In genomic region chr13:42270857-42271215, GRCh38 we compare ENCODE assay signal across 8 cellular contexts. TPM values are rescaled to one million over a fixed set of nuclear protein-coding genes. Genes with fewer than 3 reads are reported as not detected.
A peak's percentile ranks its signal among the peaks of the same experiment; 100 is the strongest.
DNase-seq lines count a peak whose midpoint lies in the region; ATAC-seq, FAIRE-seq and TF ChIP-seq lines count a peak whose summit lies in the region.

No MANE protein-coding gene starts in this region.

- no peaks in the 10 kb centered on the region; the same call in 1 of the 2 replicates for H3K36me3 ChIP-seq in RWPE2 (ENCODE audit: low read depth)
- H3K36me3 ChIP-seq in fibroblast of lung (ENCODE audit: control insufficient read depth, insufficient read depth, low read length) = no peaks in the 10 kb centered on the region
- no peaks in the 10 kb centered on the region for H3K36me3 ChIP-seq in sigmoid colon

- no peak for FAIRE-seq in RCC 7860 (lab: Jason Lieb, UNC)

- H2AFZ ChIP-seq in fibroblast of lung (ENCODE audit: low read length) = peak overlapping the region; percentile 84

- peak overlapping the region; percentile 58 for H3K27ac ChIP-seq in RWPE2 (ENCODE audit: poor library complexity, severe bottlenecking)
- peak overlapping the region; percentile 90 for H3K27ac ChIP-seq in fibroblast of lung (ENCODE audit: insufficient read depth, low read length)
- peak overlapping the region; percentile 92 to 95 (median 93) for H3K27ac ChIP-seq in sigmoid colon

- no peaks in the 10 kb centered on the region for H4K20me1 ChIP-seq in fibroblast of lung (ENCODE audit: control insufficient read depth, extremely low read depth, insufficient read depth, low read length)

- WGBS in sigmoid colon, 2 donors = 81 to 86% methylated on average over 6 of the region's 6 CpGs

- no peak for TF ChIP-seq EP300 in sigmoid colon (IDR thresholded peaks at IDR 0.05)

- peaks cover 37% of the 10 kb centered on the region for H3K79me2 ChIP-seq in fibroblast of lung (ENCODE audit: control insufficient read depth, insufficient read depth, low read length)

- H3K4me3 ChIP-seq in GM08714 (ENCODE audit: low read length) (peak overlapping the region; percentile 61; the same call in 1 of the 2 replicates), RWPE2 (ENCODE audit: severe bottlenecking) (peak overlapping the region; percentile 85), fibroblast of lung (replicated peaks in 1 of 4; ENCODE audit: control extremely low read depth in 1 of 4, insufficient read depth in 1 of 4, low read depth in 3 of 4, low read length in 4 of 4) (peak overlapping the region; percentile 56 to 77 (median 65)), sigmoid colon (peak overlapping the region; percentile 83 to 97 (median 90))

- H3K9ac ChIP-seq in fibroblast of lung (ENCODE audit: insufficient read depth, low read length) = peak overlapping the region; percentile 20

- intact Hi-C loops in sigmoid colon (cut with DNase I) = loop anchor here (5.0 to 10.0 kb wide), 2 partner anchors 224 to 1606 kb away; partner anchors contain the start of genes DGKH and FOXO1
- intact Hi-C loops in head of caudate nucleus (cut with DNase I) = no loop called here

- peak overlapping the region; percentile 79 for H3K4me2 ChIP-seq in fibroblast of lung (ENCODE audit: extremely low read depth, insufficient read depth, low read length)

- no peak for TF ChIP-seq CTCF in RWPE2 (IDR thresholded peaks at IDR 0.05; ENCODE audit: poor library complexity, severe bottlenecking)
- no peak for TF ChIP-seq CTCF in fibroblast of lung (conservative IDR thresholded peaks at IDR 0.05 in 1 of 2, IDR thresholded peaks at IDR 0.05 in 1 of 2; ENCODE audit: low read depth in 1 of 2, low read length in 2 of 2)
- TF ChIP-seq CTCF in sigmoid colon (IDR thresholded peaks at IDR 0.05) = no peak

- ATAC-seq in RWPE2 (ENCODE audit: low read depth) = no peak

- H3K9me3 ChIP-seq in RWPE2 (ENCODE audit: severe bottlenecking) (no peaks in the 10 kb centered on the region), fibroblast of lung (ENCODE audit: control insufficient read depth, insufficient read depth, low read depth, low read length) (no peaks in the 10 kb centered on the region), sigmoid colon (no peaks in the 10 kb centered on the region)

- DNase-seq in RWPE2 (ENCODE audit: low spot score) (no peak), fibroblast of lung (ENCODE audit: low read depth in 2 of 2) (no peak), sigmoid colon (no peak), UCSD-AML1 (lab: John Stamatoyannopoulos, UW; ENCODE audit: unreplicated experiment) (no peak), RCC 7860 (ENCODE audit: low spot score) (no peak), head of caudate nucleus (no peak), dermis blood vessel endothelial cell (no peak)

- H3K27me3 ChIP-seq in RWPE2 (ENCODE audit: insufficient read depth, poor library complexity, severe bottlenecking) (no peaks in the 10 kb centered on the region), fibroblast of lung (ENCODE audit: control insufficient read depth, insufficient read depth, low read length) (no peaks in the 10 kb centered on the region), sigmoid colon (no peaks in the 10 kb centered on the region)

- H3K4me1 ChIP-seq in RWPE2 (ENCODE audit: insufficient read depth, poor library complexity, severe bottlenecking) (peaks cover 10% of the 10 kb centered on the region), fibroblast of lung (ENCODE audit: control insufficient read depth, extremely low read depth, insufficient read depth, low read length) (peaks cover 10% of the 10 kb centered on the region), sigmoid colon (peaks cover 0 to 34% (median 17%) of the 10 kb centered on the region in 4 donors)

- no peak for TF ChIP-seq POLR2A in sigmoid colon (IDR thresholded peaks at IDR 0.05)

RNA-seq across cellular contexts. Expression of gene AKAP11, which starts 1.1 kb away (rescaled TPM):
- total RNA-seq in fibroblast of lung (25.9 and 34.0 TPM in 2 replicates), sigmoid colon (10 to 100 TPM; 38.1 to 51.2 (median 46.7) TPM), dermis blood vessel endothelial cell (22.5 and 36.7 TPM in 2 replicates)
- polyA plus RNA-seq in fibroblast of lung (26.3 and 27.8 TPM in 2 replicates), sigmoid colon (1 to 10 TPM; 2.5 to 9.7 (median 3.6) TPM)
- 13.1 and 14.0 TPM in 2 replicates for polyA plus RNA-seq in fibroblast of lung (2012)
- polyA minus RNA-seq in fibroblast of lung (ENCODE audit: low replicate concordance) = 8.4 and 9.3 TPM in 2 replicates
